Comparison of ENCODE assay signal across 22 cellular contexts in genomic region chr17:41483531-41483930, GRCh38. TPM values are rescaled to one million over a fixed set of nuclear protein-coding genes. Genes with fewer than 3 reads are reported as not detected.
DNase-seq lines count a peak whose midpoint lies in the region; ATAC-seq and TF ChIP-seq lines count a peak whose summit lies in the region.
"Had no signal": no experiment of that assay in that cellular context is flagged by ENCODE, and none has a peak within 500 bp of the region (broad histone marks: within the 10 kb centered on the region; RNA-seq: fewer than 3 reads in every experiment).

No MANE protein-coding gene starts in this region.

- DNase-seq in T-helper 17 cell, result no peak
- DNase-seq in iPS-NIHi7 (ENCODE audit: extremely low spot score), result peak; percentile 39
- no peak for DNase-seq in progenitor cell of endocrine pancreas (ENCODE audit: low spot score, unreplicated experiment)
- no peak for DNase-seq in type B pancreatic cell (ENCODE audit: extremely low spot score, unreplicated experiment)
- no peak for DNase-seq in inferior parietal cortex (ENCODE audit: extremely low spot score)
- DNase-seq: Calu3; CD8-positive, alpha-beta T cell; DMS 273 treated with DMSO at 0.1 percent for 48 hours; DMS53; DND-41; GOT3; H7; HFFc6 had no signal

- H3K9me3 Mint-ChIP-seq in progenitor cell of endocrine pancreas (ENCODE audit: low read depth) (no peaks in the 10 kb centered on the region), type B pancreatic cell (no peaks in the 10 kb centered on the region)
- H3K9me3 Mint-ChIP-seq: CD8-positive, alpha-beta T cell; HFFc6 had no signal

- TF ChIP-seq CTCF in progenitor cell of endocrine pancreas (IDR thresholded peaks at IDR 0.05; ENCODE audit: unreplicated experiment) (no peak), type B pancreatic cell (conservative IDR thresholded peaks at IDR 0.05) (no peak)

- H3K4me3 Mint-ChIP-seq in T-helper 17 cell (no peak overlapping the region), progenitor cell of endocrine pancreas (ENCODE audit: low read depth) (no peak overlapping the region), type B pancreatic cell (no peak overlapping the region)
- H3K4me3 Mint-ChIP-seq: B cell; CD8-positive, alpha-beta T cell; HFFc6 had no signal

- H3K4me1 Mint-ChIP-seq in T-helper 17 cell, result peaks cover 5% of the 10 kb centered on the region
- H3K4me1 Mint-ChIP-seq in progenitor cell of endocrine pancreas (ENCODE audit: low read depth), result peaks cover 15% of the 10 kb centered on the region
- H3K4me1 Mint-ChIP-seq in type B pancreatic cell (ENCODE audit: unreplicated experiment), result peaks cover 8% of the 10 kb centered on the region

- H3K9me3 ChIP-seq in T-helper 17 cell (ENCODE audit: control insufficient read depth, low read length, poor library complexity, severe bottlenecking), result no peaks in the 10 kb centered on the region
- H3K9me3 ChIP-seq: BLaER1 treated with 17β-estradiol and CSF1 and Interleukin-3, amounts not matched to agents 10 nM and 100 nM had no signal

- H3K27ac Mint-ChIP-seq in T-helper 17 cell (peak overlapping the region; percentile 74), progenitor cell of endocrine pancreas (peak overlapping the region; percentile 68), type B pancreatic cell (peak overlapping the region; percentile 32)
- H3K27ac Mint-ChIP-seq: B cell; CD8-positive, alpha-beta T cell; HFFc6 had no signal

- ATAC-seq in T-helper 17 cell, result no peak
- no peak for ATAC-seq in GM21825 (IDR thresholded peaks at IDR 0.05; ENCODE audit: unreplicated experiment)
- ATAC-seq in HG02852 (IDR thresholded peaks at IDR 0.05; ENCODE audit: unreplicated experiment), result no peak
- ATAC-seq: CD8-positive, alpha-beta T cell; GM12878; HCT116; HepG2 had no signal

- H3K36me3 Mint-ChIP-seq in T-helper 17 cell (ENCODE audit: low read depth) (no peaks in the 10 kb centered on the region), progenitor cell of endocrine pancreas (ENCODE audit: insufficient read depth) (no peaks in the 10 kb centered on the region), type B pancreatic cell (no peaks in the 10 kb centered on the region)
- H3K36me3 Mint-ChIP-seq: CD8-positive, alpha-beta T cell had no signal

- H3K27me3 Mint-ChIP-seq in T-helper 17 cell (peaks cover 18% of the 10 kb centered on the region), progenitor cell of endocrine pancreas (peaks cover 21% of the 10 kb centered on the region), type B pancreatic cell (no peaks in the 10 kb centered on the region)

RNA-seq across cellular contexts. Expression of gene KRT35, which starts 2.6 kb away (rescaled TPM):
- not detected for total RNA-seq in T-helper 17 cell
- not detected in 2 replicates for total RNA-seq in progenitor cell of endocrine pancreas
- total RNA-seq in type B pancreatic cell (ENCODE audit: low replicate concordance), result not detected in 2 replicates
- total RNA-seq: A172; B cell; Calu3; CD8-positive, alpha-beta T cell; G401; GM12878; H7; HepG2; HFFc6 had no signal

RNA-seq across cellular contexts. Expression of gene KRT36, which starts 6.2 kb away (rescaled TPM):
- total RNA-seq in T-helper 17 cell (not detected), progenitor cell of endocrine pancreas (not detected in 2 replicates), type B pancreatic cell (ENCODE audit: low replicate concordance) (0.17 and 0.83 TPM in 2 replicates)
- total RNA-seq: A172; B cell; Calu3; CD8-positive, alpha-beta T cell; G401; GM12878; H7; HepG2; HFFc6 had no signal

RNA-seq across cellular contexts. Expression of gene KRT32, which starts 16.3 kb away (rescaled TPM):
- total RNA-seq in T-helper 17 cell (not detected), progenitor cell of endocrine pancreas (not detected in 2 replicates), type B pancreatic cell (ENCODE audit: low replicate concordance) (0.17 and 0.83 TPM in 2 replicates)
- total RNA-seq: B cell; Calu3; CD8-positive, alpha-beta T cell; G401; GM12878; H7; HepG2 had no signal

RNA-seq across cellular contexts. Expression of gene KRT13, which starts 21.9 kb away (rescaled TPM):
- not detected for total RNA-seq in T-helper 17 cell
- not detected in 2 replicates for total RNA-seq in progenitor cell of endocrine pancreas
- total RNA-seq in type B pancreatic cell (ENCODE audit: low replicate concordance), result 869 and 1,618 TPM in 2 replicates
- total RNA-seq: B cell; CD8-positive, alpha-beta T cell; G401; GM12878; H7; HepG2; HFFc6 had no signal

RNA-seq across cellular contexts. Expression of gene KRT15, which starts 35.2 kb away (rescaled TPM):
- total RNA-seq in T-helper 17 cell, result not detected
- 2.9 TPM in 2 replicates for total RNA-seq in progenitor cell of endocrine pancreas
- total RNA-seq in type B pancreatic cell (ENCODE audit: low replicate concordance), result 208 and 840 TPM in 2 replicates
- total RNA-seq: B cell; CD8-positive, alpha-beta T cell; G401 had no signal
